Comparison of ENCODE assay signal across 2 cellular contexts in the genomic region with DNA sequence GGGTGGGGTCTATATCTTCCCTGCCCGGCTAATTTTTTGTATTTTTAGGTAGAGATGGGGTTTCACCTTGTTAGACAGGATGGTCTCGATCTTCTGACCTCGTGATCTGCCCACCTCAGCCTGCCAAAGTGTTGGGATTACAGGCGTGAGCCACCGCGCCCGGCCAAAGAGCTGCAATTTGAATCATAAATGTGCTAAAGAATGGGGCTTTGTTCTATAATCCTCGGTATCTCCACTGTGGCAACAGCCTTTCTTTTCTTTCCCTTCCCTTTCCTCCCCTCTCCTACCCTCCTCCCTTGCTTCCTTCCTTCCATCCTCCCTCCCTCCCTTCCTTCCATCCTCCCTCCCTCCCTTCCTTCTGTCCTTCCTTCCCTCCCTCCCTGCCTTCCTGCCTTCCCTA.
TF ChIP-seq lines count a peak whose summit lies in the region.

No MANE protein-coding gene starts in this region.

TF ChIP-seq in HEK293, 187 proteins besides CTCF, POLR2A, EP300 and RAD21:
- TF ChIP-seq SETDB1 (IDR thresholded peaks at IDR 0.05; ENCODE audit: insufficient read length, low read length) (no peak), SP3 (tag by site-specific recombination; IDR thresholded peaks at IDR 0.05) (no peak), ZNF558 (tag by site-specific recombination; IDR thresholded peaks at IDR 0.05) (no peak), ZNF366 (tag by site-specific recombination; conservative IDR thresholded peaks at IDR 0.05) (peak; percentile 72)

TF ChIP-seq in H1, 55 proteins besides CTCF, POLR2A, EP300 and RAD21:
- TF ChIP-seq NANOG (IDR thresholded peaks at IDR 0.05; ENCODE audit: insufficient read depth, low read depth, low read length, poor library complexity, severe bottlenecking) (no peak), CEBPB (IDR thresholded peaks at IDR 0.05; ENCODE audit: low read depth, low read length) (no peak), ASH2L (IDR thresholded peaks at IDR 0.05; ENCODE audit: low read length) (no peak), FOSL1 (IDR thresholded peaks at IDR 0.05; ENCODE audit: insufficient read depth, low read depth, low read length) (no peak), CTBP2 (IDR thresholded peaks at IDR 0.05; ENCODE audit: borderline replicate concordance, insufficient read depth, insufficient read length, low read length) (no peak), TAF1 (IDR thresholded peaks at IDR 0.05; ENCODE audit: low read depth, low read length) (no peak), RBBP5 (IDR thresholded peaks at IDR 0.05; ENCODE audit: borderline replicate concordance, low read depth, low read length) (no peak)
- TF ChIP-seq, protein P1, sequence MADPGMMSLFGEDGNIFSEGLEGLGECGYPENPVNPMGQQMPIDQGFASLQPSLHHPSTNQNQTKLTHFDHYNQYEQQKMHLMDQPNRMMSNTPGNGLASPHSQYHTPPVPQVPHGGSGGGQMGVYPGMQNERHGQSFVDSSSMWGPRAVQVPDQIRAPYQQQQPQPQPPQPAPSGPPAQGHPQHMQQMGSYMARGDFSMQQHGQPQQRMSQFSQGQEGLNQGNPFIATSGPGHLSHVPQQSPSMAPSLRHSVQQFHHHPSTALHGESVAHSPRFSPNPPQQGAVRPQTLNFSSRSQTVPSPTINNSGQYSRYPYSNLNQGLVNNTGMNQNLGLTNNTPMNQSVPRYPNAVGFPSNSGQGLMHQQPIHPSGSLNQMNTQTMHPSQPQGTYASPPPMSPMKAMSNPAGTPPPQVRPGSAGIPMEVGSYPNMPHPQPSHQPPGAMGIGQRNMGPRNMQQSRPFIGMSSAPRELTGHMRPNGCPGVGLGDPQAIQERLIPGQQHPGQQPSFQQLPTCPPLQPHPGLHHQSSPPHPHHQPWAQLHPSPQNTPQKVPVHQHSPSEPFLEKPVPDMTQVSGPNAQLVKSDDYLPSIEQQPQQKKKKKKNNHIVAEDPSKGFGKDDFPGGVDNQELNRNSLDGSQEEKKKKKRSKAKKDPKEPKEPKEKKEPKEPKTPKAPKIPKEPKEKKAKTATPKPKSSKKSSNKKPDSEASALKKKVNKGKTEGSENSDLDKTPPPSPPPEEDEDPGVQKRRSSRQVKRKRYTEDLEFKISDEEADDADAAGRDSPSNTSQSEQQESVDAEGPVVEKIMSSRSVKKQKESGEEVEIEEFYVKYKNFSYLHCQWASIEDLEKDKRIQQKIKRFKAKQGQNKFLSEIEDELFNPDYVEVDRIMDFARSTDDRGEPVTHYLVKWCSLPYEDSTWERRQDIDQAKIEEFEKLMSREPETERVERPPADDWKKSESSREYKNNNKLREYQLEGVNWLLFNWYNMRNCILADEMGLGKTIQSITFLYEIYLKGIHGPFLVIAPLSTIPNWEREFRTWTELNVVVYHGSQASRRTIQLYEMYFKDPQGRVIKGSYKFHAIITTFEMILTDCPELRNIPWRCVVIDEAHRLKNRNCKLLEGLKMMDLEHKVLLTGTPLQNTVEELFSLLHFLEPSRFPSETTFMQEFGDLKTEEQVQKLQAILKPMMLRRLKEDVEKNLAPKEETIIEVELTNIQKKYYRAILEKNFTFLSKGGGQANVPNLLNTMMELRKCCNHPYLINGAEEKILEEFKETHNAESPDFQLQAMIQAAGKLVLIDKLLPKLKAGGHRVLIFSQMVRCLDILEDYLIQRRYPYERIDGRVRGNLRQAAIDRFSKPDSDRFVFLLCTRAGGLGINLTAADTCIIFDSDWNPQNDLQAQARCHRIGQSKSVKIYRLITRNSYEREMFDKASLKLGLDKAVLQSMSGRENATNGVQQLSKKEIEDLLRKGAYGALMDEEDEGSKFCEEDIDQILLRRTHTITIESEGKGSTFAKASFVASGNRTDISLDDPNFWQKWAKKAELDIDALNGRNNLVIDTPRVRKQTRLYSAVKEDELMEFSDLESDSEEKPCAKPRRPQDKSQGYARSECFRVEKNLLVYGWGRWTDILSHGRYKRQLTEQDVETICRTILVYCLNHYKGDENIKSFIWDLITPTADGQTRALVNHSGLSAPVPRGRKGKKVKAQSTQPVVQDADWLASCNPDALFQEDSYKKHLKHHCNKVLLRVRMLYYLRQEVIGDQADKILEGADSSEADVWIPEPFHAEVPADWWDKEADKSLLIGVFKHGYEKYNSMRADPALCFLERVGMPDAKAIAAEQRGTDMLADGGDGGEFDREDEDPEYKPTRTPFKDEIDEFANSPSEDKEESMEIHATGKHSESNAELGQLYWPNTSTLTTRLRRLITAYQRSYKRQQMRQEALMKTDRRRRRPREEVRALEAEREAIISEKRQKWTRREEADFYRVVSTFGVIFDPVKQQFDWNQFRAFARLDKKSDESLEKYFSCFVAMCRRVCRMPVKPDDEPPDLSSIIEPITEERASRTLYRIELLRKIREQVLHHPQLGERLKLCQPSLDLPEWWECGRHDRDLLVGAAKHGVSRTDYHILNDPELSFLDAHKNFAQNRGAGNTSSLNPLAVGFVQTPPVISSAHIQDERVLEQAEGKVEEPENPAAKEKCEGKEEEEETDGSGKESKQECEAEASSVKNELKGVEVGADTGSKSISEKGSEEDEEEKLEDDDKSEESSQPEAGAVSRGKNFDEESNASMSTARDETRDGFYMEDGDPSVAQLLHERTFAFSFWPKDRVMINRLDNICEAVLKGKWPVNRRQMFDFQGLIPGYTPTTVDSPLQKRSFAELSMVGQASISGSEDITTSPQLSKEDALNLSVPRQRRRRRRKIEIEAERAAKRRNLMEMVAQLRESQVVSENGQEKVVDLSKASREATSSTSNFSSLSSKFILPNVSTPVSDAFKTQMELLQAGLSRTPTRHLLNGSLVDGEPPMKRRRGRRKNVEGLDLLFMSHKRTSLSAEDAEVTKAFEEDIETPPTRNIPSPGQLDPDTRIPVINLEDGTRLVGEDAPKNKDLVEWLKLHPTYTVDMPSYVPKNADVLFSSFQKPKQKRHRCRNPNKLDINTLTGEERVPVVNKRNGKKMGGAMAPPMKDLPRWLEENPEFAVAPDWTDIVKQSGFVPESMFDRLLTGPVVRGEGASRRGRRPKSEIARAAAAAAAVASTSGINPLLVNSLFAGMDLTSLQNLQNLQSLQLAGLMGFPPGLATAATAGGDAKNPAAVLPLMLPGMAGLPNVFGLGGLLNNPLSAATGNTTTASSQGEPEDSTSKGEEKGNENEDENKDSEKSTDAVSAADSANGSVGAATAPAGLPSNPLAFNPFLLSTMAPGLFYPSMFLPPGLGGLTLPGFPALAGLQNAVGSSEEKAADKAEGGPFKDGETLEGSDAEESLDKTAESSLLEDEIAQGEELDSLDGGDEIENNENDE (IDR thresholded peaks at IDR 0.05; ENCODE audit: insufficient replicate concordance, low read length): no peak
- TF ChIP-seq, protein P2, sequence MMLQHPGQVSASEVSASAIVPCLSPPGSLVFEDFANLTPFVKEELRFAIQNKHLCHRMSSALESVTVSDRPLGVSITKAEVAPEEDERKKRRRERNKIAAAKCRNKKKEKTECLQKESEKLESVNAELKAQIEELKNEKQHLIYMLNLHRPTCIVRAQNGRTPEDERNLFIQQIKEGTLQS (IDR thresholded peaks at IDR 0.05; ENCODE audit: insufficient read depth, low read depth, low read length): no peak
TF ChIP-seq in H1: peak in this region for 0.
